Comparison of ENCODE assay signal across 1 cellular context in genomic region chr11:59142530-59143507, GRCh38.
TF ChIP-seq lines count a peak whose summit lies in the region.

A gene with protein sequence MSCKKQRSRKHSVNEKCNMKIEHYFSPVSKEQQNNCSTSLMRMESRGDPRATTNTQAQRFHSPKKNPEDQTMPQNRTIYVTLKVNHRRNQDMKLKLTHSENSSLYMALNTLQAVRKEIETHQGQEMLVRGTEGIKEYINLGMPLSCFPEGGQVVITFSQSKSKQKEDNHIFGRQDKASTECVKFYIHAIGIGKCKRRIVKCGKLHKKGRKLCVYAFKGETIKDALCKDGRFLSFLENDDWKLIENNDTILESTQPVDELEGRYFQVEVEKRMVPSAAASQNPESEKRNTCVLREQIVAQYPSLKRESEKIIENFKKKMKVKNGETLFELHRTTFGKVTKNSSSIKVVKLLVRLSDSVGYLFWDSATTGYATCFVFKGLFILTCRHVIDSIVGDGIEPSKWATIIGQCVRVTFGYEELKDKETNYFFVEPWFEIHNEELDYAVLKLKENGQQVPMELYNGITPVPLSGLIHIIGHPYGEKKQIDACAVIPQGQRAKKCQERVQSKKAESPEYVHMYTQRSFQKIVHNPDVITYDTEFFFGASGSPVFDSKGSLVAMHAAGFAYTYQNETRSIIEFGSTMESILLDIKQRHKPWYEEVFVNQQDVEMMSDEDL (plus strand): TSS chr11:59142856. CDS start chr11:59148873, 6,017 bp downstream.

TF ChIP-seq in K562, 482 proteins besides CTCF, POLR2A, EP300 and RAD21 (continued from another document):
- peak; percentile 50; the same call in 1 of the 2 replicates for TF ChIP-seq MGA (IDR thresholded peaks at IDR 0.05)
- 0 out of 2 replicates have a peak, but pooled peaks have one; percentile 21 for TF ChIP-seq EP400 (IDR thresholded peaks at IDR 0.05)
- 0 out of 2 replicates have a peak, but pooled peaks have one; percentile 70 for TF ChIP-seq TARDBP (IDR thresholded peaks at IDR 0.05)
- TF ChIP-seq NFYB (IDR thresholded peaks at IDR 0.05; ENCODE audit: extremely low read depth, insufficient read length) = peak; percentile 53
- TF ChIP-seq ADNP (tag; IDR thresholded peaks at IDR 0.05) = no peak
- peak; percentile 81; the same call in 1 of the 2 replicates for TF ChIP-seq ARID4B (CRISPR knock-in tag; IDR thresholded peaks at IDR 0.05)
- peak; percentile 34; the same call in 1 of the 2 replicates for TF ChIP-seq MTA1 (IDR thresholded peaks at IDR 0.05; ENCODE audit: borderline replicate concordance)
